Comparison of ENCODE assay signal across 18 cellular contexts in the genomic region with DNA sequence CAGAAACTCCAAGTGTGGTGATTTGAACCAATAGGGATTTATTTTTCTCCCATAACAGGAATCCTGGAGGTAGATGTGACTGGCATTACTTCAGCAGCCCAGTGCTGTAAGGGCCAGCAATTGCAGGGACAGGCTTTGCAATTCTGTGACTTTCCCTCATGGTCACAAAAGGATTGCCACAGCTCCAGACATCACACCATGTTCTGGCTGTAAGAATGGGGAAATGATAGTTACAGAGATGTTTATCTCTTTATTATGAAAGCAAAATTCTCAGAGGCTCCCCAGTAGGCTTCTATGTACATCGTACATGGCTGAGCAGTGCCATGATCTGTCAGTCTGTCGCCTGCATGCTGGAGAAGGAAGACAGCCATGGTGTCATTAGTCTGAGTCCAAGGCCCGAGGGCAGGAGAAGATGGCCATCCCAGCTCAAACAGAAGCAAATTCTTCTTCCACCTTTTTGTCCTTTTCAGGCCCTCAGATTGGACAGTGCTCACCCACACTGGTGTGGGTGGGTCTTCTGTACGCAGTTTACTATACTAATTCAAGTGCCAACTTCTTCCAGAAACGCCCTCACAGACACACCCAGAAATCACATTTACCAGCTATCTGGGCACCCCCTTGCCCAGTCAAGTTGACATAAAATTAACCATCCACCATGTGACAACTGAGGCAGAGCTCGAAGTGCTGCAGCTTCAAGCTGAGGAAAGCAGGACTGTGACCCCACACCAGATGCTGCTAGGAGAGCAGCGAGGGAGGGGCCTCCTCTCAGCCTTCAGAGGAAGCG. TPM values are rescaled to one million over a fixed set of nuclear protein-coding genes. Genes with fewer than 3 reads are reported as not detected.
DNase-seq lines count a peak whose midpoint lies in the region; ATAC-seq, FAIRE-seq and TF ChIP-seq lines count a peak whose summit lies in the region.
"Had no signal": no experiment of that assay in that cellular context is flagged by ENCODE, and none has a peak within 500 bp of the region (broad histone marks: within the 10 kb centered on the region; RNA-seq: fewer than 3 reads in every experiment).

No MANE protein-coding gene starts in this region.

- H3K27ac ChIP-seq in CD4-positive, alpha-beta memory T cell (ENCODE audit: low read depth, low read length) = no peak overlapping the region
- H3K27ac ChIP-seq in DND-41 (ENCODE audit: low read length) (no peak overlapping the region), GM12878 (ENCODE audit: control insufficient read depth, insufficient read depth) (no peak overlapping the region)
- H3K27ac ChIP-seq: coronary artery, pancreas had no signal

- H3K4me2 ChIP-seq in DND-41 (ENCODE audit: insufficient read depth, low read length) (peak overlapping the region; percentile 98; the same call in 1 of the 2 replicates), GM12878 (ENCODE audit: control insufficient read depth, insufficient read depth) (no peak overlapping the region)

- H3K36me3 ChIP-seq in CD4-positive, alpha-beta memory T cell (ENCODE audit: insufficient read depth, low read length) = no peaks in the 10 kb centered on the region
- peaks cover 11% of the 10 kb centered on the region for H3K36me3 ChIP-seq in DND-41 (ENCODE audit: insufficient read depth, low read length)
- H3K36me3 ChIP-seq in GM12878 (ENCODE audit: control insufficient read depth in 2 of 2, insufficient read depth in 2 of 2, low read length in 1 of 2) = no peaks in the 10 kb centered on the region
- H3K36me3 ChIP-seq: pancreas had no signal

- peak overlapping the region in 2 of 8 donors; percentile 17 to 24 for H3K4me3 Mint-ChIP-seq in CD4-positive, alpha-beta memory T cell
- peak overlapping the region; percentile 8 for H3K4me3 Mint-ChIP-seq in nephron progenitor cell

- no peaks in the 10 kb centered on the region for H3K9me3 Mint-ChIP-seq in CD4-positive, alpha-beta memory T cell
- H3K9me3 Mint-ChIP-seq in nephron progenitor cell = no peaks in the 10 kb centered on the region

- no TSS peak for BruUV-seq in GM12878 (replicated peaks; lab: Mats Ljungman, UMichigan)

- H3K9ac ChIP-seq in DND-41 (ENCODE audit: low read depth, low read length) (no peak overlapping the region), GM12878 (ENCODE audit: control insufficient read depth, insufficient read depth, low read length) (no peak overlapping the region)

- H3K79me2 ChIP-seq in DND-41 (ENCODE audit: insufficient read depth, low read length) (peaks cover 36% of the 10 kb centered on the region), GM12878 (ENCODE audit: control insufficient read depth, insufficient read depth, low read length) (peaks cover 8% of the 10 kb centered on the region)

- no peak for ATAC-seq in DND-41 (ENCODE audit: insufficient read depth, low read depth)
- no peak for ATAC-seq in GM12878
- ATAC-seq in GM21360 (IDR thresholded peaks at IDR 0.05; ENCODE audit: unreplicated experiment) = no peak
- no peak for ATAC-seq in GM18858 (IDR thresholded peaks at IDR 0.05; ENCODE audit: unreplicated experiment)
- ATAC-seq: activated CD8-positive, alpha-beta memory T cell treated with anti-CD3 and anti-CD28 coated beads, Interleukin-2, amount 10 ng/mL, durations not matched to agents 7 days and 5 days; pancreas had no signal

- H3K4me1 ChIP-seq in CD4-positive, alpha-beta memory T cell (ENCODE audit: insufficient read depth, low read length) = peaks cover 29% of the 10 kb centered on the region
- H3K4me1 ChIP-seq in DND-41 (ENCODE audit: insufficient read depth, low read length) = peaks cover 29% of the 10 kb centered on the region
- no peaks in the 10 kb centered on the region for H3K4me1 ChIP-seq in GM12878 (ENCODE audit: control insufficient read depth, insufficient read depth, low read length)

- H3K27ac Mint-ChIP-seq in CD4-positive, alpha-beta memory T cell = peak overlapping the region in 4 of 7 donors; percentile 17 to 36 (median 24)
- no peak overlapping the region for H3K27ac Mint-ChIP-seq in nephron progenitor cell
- H3K27ac Mint-ChIP-seq: activated CD8-positive, alpha-beta memory T cell treated with anti-CD3 and anti-CD28 coated beads, Interleukin-2, amount 10 ng/mL, durations not matched to agents 7 days and 5 days had no signal

- H4K20me1 ChIP-seq in DND-41 (ENCODE audit: insufficient read depth, low read length) (no peaks in the 10 kb centered on the region), GM12878 (ENCODE audit: control insufficient read depth, insufficient read depth) (no peaks in the 10 kb centered on the region)

- RAD21 ChIA-PET in GM12878 (lab: Charles Lee; ENCODE audit: unreplicated experiment) = no interaction called here

- no peaks in the 10 kb centered on the region for H3K27me3 Mint-ChIP-seq in CD4-positive, alpha-beta memory T cell
- peaks cover 5% of the 10 kb centered on the region for H3K27me3 Mint-ChIP-seq in nephron progenitor cell (ENCODE audit: low read depth, poor library complexity)
- H3K27me3 Mint-ChIP-seq: activated CD8-positive, alpha-beta memory T cell treated with anti-CD3 and anti-CD28 coated beads, Interleukin-2, amount 10 ng/mL, durations not matched to agents 7 days and 5 days had no signal

- DNase-seq in CD4-positive, alpha-beta memory T cell = no peak
- DNase-seq in DND-41 (no peak), GM12878 (ENCODE audit: low read depth, low spot score) (no peak), nephron progenitor cell (no peak), NCI-H1930 (lab: John Stamatoyannopoulos, UW) (no peak), NAMALWA (ENCODE audit: low spot score) (no peak)
- DNase-seq: activated CD4-positive, CD25-positive, alpha-beta regulatory T cell; activated CD8-positive, alpha-beta memory T cell treated with anti-CD3 and anti-CD28 coated beads, Interleukin-2, amount 10 ng/mL, durations not matched to agents 7 days and 5 days; activated gamma-delta T cell treated with Interleukin-2 at 50 U/mL for 16 hours; Calu3; GF-D8; MM.1S; NCI-H1694 treated with DMSO at 0.1 percent for 48 hours; NCI-H226 had no signal

- POLR2A ChIA-PET in CD4-positive, alpha-beta memory T cell (lab: Charles Lee; ENCODE audit: partially characterized antibody) = interaction anchor here (1.2 to 2.5 kb wide), 3 partner anchors 17 to 50 kb away, joined by 3 to 12 read pairs (median 7); partner anchors contain the start of gene ZBTB42
- POLR2A ChIA-PET in GM12878 (lab: Charles Lee) = no interaction called here

- no peaks in the 10 kb centered on the region for H3K9me3 ChIP-seq in CD4-positive, alpha-beta memory T cell (ENCODE audit: control insufficient read depth in 1 of 2, low read length in 2 of 2)
- H3K9me3 ChIP-seq in DND-41 (ENCODE audit: insufficient read depth, low read length, severe bottlenecking) (peaks cover 2% of the 10 kb centered on the region), GM12878 (replicated peaks; ENCODE audit: control insufficient read depth, insufficient read depth, low read length) (no peaks in the 10 kb centered on the region)
- H3K9me3 ChIP-seq: pancreas had no signal

- H2AFZ ChIP-seq in DND-41 (ENCODE audit: low read depth, low read length) (no peak overlapping the region), GM12878 (ENCODE audit: control insufficient read depth, low read depth, low read length) (no peak overlapping the region)

- TF ChIP-seq CTCF in DND-41 (IDR thresholded peaks at IDR 0.05; ENCODE audit: borderline replicate concordance, extremely low read depth, low read length, poor library complexity, severe bottlenecking) = no peak
- no peak for TF ChIP-seq CTCF in GM12878 (IDR thresholded peaks at IDR 0.05 in 2 of 3, conservative IDR thresholded peaks at IDR 0.05 in 1 of 3; ENCODE audit: control insufficient read depth in 2 of 3, extremely low read depth in 1 of 3, insufficient read depth in 1 of 3, low read depth in 3 of 3, low read length in 3 of 3)
- no peak for TF ChIP-seq CTCF in nephron progenitor cell (IDR thresholded peaks at IDR 0.05)

- WGBS in GM12878 (ENCODE audit: insufficient coverage, insufficient replicate concordance, low lambda C conversion rate, missing lambda C conversion rate) = 96% methylated on average over 8 of the region's 8 CpGs

- FAIRE-seq in GM12878 (lab: Jason Lieb, UNC) = peak; percentile 18
- FAIRE-seq: pancreas had no signal

- CTCF ChIA-PET in CD4-positive, alpha-beta memory T cell (lab: Charles Lee; ENCODE audit: partially characterized antibody) = interaction anchor here (1.6 kb wide), 1 partner anchor 21 kb away, joined by 3 read pairs; no protein-coding TSS in a partner anchor
- CTCF ChIA-PET in GM12878 (lab: Yijun Ruan, JAX) = interaction anchor here (1.6 kb wide), 1 partner anchor 65 kb away, joined by 5 read pairs; the partner anchor contains the start of gene SIVA1

- H3K4me1 Mint-ChIP-seq in CD4-positive, alpha-beta memory T cell = peaks cover 9 to 35% (median 19%) of the 10 kb centered on the region in 4 donors
- peaks cover 39% of the 10 kb centered on the region for H3K4me1 Mint-ChIP-seq in nephron progenitor cell

- in situ Hi-C loops in GM12878 (cut with MboI) = no loop called here

- H3K4me3 ChIP-seq in CD4-positive, alpha-beta memory T cell (ENCODE audit: low read length in 2 of 2) = no peak overlapping the region
- H3K4me3 ChIP-seq in DND-41 (ENCODE audit: low read depth in 1 of 2, low read length in 2 of 2) (no peak overlapping the region), GM12878 (no peak overlapping the region)
- H3K4me3 ChIP-seq: coronary artery, pancreas had no signal

- TF ChIP-seq EP300 in GM12878 (IDR thresholded peaks at IDR 0.05; ENCODE audit: borderline replicate concordance in 1 of 2, control insufficient read depth in 1 of 2, low read depth in 2 of 2, low read length in 2 of 2) = no peak

- no peak for TF ChIP-seq POLR2A in GM12878 (IDR thresholded peaks at IDR 0.05; ENCODE audit: low read depth, low read length)

- SMC1A ChIA-PET in GM12878 (lab: Charles Lee; ENCODE audit: uncharacterized antibody, unreplicated experiment) = no interaction called here

- intact Hi-C loops in CD4-positive, alpha-beta memory T cell (cut with micrococcal nuclease) = no loop called here
- intact Hi-C loops in GM12878 (cut with micrococcal nuclease; ENCODE audit: unreplicated experiment) = no loop called here

- H3K27me3 ChIP-seq in CD4-positive, alpha-beta memory T cell (ENCODE audit: insufficient read depth, low read length) = no peaks in the 10 kb centered on the region
- no peaks in the 10 kb centered on the region for H3K27me3 ChIP-seq in DND-41 (ENCODE audit: insufficient read depth, low read length, poor library complexity)
- no peaks in the 10 kb centered on the region for H3K27me3 ChIP-seq in GM12878 (replicated peaks in 1 of 2; ENCODE audit: control insufficient read depth in 2 of 2, insufficient read depth in 2 of 2, low read length in 1 of 2)
- H3K27me3 ChIP-seq: pancreas had no signal

- no peak for TF ChIP-seq RAD21 in GM12878 (IDR thresholded peaks at IDR 0.05; ENCODE audit: insufficient read depth, low read depth, low read length)

- H3K36me3 Mint-ChIP-seq in CD4-positive, alpha-beta memory T cell = no peaks in the 10 kb centered on the region
- peaks cover 11% of the 10 kb centered on the region for H3K36me3 Mint-ChIP-seq in nephron progenitor cell (ENCODE audit: low read depth)

RNA-seq across cellular contexts. Expression of gene ZBTB42, which starts 17.2 kb away (rescaled TPM):
- 10 to 100 TPM; 11.6 to 12.3 TPM for total RNA-seq in CD4-positive, alpha-beta memory T cell
- 1 to 10 TPM; 2.0 to 2.1 TPM for polyA plus RNA-seq in CD4-positive, alpha-beta memory T cell
- 1.8 and 3.7 TPM in 2 replicates for total RNA-seq in GM12878 (2013; cell fraction: nucleolus; rRNA removed)
- total RNA-seq in GM12878 (2014; rRNA removed) (0.33 and 0.68 TPM in 2 replicates), GM12878 (2014; rRNA removed; fragmentation: Illumina TruSeq; extraction: Trizol) (0.46 and 0.54 TPM in 2 replicates), GM12878 (2021) (1.2 and 1.3 TPM in 2 replicates)
- polyA plus RNA-seq in GM12878 (2011; ENCODE audit: low read depth) = 0.07 TPM
- polyA plus RNA-seq in GM12878 (2011; rRNA removed) (0.10 and 0.22 TPM in 2 replicates), GM12878 (2014; fragmentation: Illumina TruSeq; extraction: Trizol) (0.13 TPM in 1 of 2 replicates, not detected in the other), GM12878 (2014; fragmentation: Nextera tagmentation; extraction: Ambion mirVana) (under 1 TPM in 1 of 2 experiments, not detected in 1; 0.05 TPM), GM12878 (2014; rRNA removed) (0.51 and 0.94 TPM in 2 replicates), GM12878 (2016; fragmentation: Nextera tagmentation; extraction: Ambion mirVana) (under 1 TPM in 1 of 2 experiments, not detected in 1; 0.23 TPM)
- 0.36 and 0.38 TPM in 2 replicates for polyA plus RNA-seq in GM12878 (2011; cell fraction: cytosol; rRNA removed)
- 0.61 and 0.97 TPM in 2 replicates for polyA plus RNA-seq in GM12878 (2011; cell fraction: nucleus; rRNA removed)
- 0.27 and 0.28 TPM in 2 replicates for polyA plus RNA-seq in GM12878 (2012)
- 0.44 and 1.7 TPM in 2 replicates for polyA minus RNA-seq in GM12878 (2011; rRNA and poly(A)+ RNA removed)
- 0.53 TPM in 1 of 2 replicates, not detected in the other for polyA minus RNA-seq in GM12878 (2011; cell fraction: cytosol; rRNA and poly(A)+ RNA removed)
- polyA minus RNA-seq in GM12878 (2011; cell fraction: nucleus; rRNA and poly(A)+ RNA removed) = 2.9 and 3.4 TPM in 2 replicates

RNA-seq across cellular contexts. Expression of gene AKT1, which starts 22.6 kb away (rescaled TPM):
- total RNA-seq in CD4-positive, alpha-beta memory T cell = 10 to 100 TPM; 88.7 to 90.5 TPM
- 10 to 100 TPM in 1 of 2 donors, 1 to 10 TPM in 1; 5.3 to 23.5 TPM for polyA plus RNA-seq in CD4-positive, alpha-beta memory T cell
- total RNA-seq in GM12878 (2013; cell fraction: nucleolus; rRNA removed) = 49.2 and 56.5 TPM in 2 replicates
- total RNA-seq in GM12878 (2014; rRNA removed) = 70.8 and 83.6 TPM in 2 replicates
- total RNA-seq in GM12878 (2014; rRNA removed; fragmentation: Illumina TruSeq; extraction: Trizol) = 55.9 and 62.4 TPM in 2 replicates
- total RNA-seq in GM12878 (2021) = 102 and 110 TPM in 2 replicates
- 19.1 TPM for polyA plus RNA-seq in GM12878 (2011; ENCODE audit: low read depth)
- 44.8 and 70.3 TPM in 2 replicates for polyA plus RNA-seq in GM12878 (2011; rRNA removed)
- polyA plus RNA-seq in GM12878 (2011; cell fraction: cytosol; rRNA removed) = 99.2 and 131 TPM in 2 replicates
- polyA plus RNA-seq in GM12878 (2011; cell fraction: nucleus; rRNA removed) = 234 and 307 TPM in 2 replicates
- 50.8 and 57.6 TPM in 2 replicates for polyA plus RNA-seq in GM12878 (2012)
- polyA plus RNA-seq in GM12878 (2014; fragmentation: Illumina TruSeq; extraction: Trizol) = 19.3 and 55.4 TPM in 2 replicates
- polyA plus RNA-seq in GM12878 (2014; fragmentation: Nextera tagmentation; extraction: Ambion mirVana) = 1 to 10 TPM in 1 of 2 experiments, under 1 TPM in 1; 0.63 to 1.4 TPM
- 92.3 and 101 TPM in 2 replicates for polyA plus RNA-seq in GM12878 (2014; rRNA removed)
- 1 to 10 TPM; 9.0 to 9.2 TPM for polyA plus RNA-seq in GM12878 (2016; fragmentation: Nextera tagmentation; extraction: Ambion mirVana)
- 64.3 and 96.2 TPM in 2 replicates for polyA minus RNA-seq in GM12878 (2011; rRNA and poly(A)+ RNA removed)
- polyA minus RNA-seq in GM12878 (2011; cell fraction: cytosol; rRNA and poly(A)+ RNA removed) = 42.0 and 48.6 TPM in 2 replicates
- 23.0 and 34.0 TPM in 2 replicates for polyA minus RNA-seq in GM12878 (2011; cell fraction: nucleus; rRNA and poly(A)+ RNA removed)

RNA-seq across cellular contexts. Expression of gene CEP170B, which starts 46.9 kb away (rescaled TPM):
- 1 to 10 TPM; 3.0 to 3.8 TPM for total RNA-seq in CD4-positive, alpha-beta memory T cell
- under 1 TPM in 1 of 2 donors, not detected in 1; 0.16 TPM for polyA plus RNA-seq in CD4-positive, alpha-beta memory T cell
- 0.24 and 0.48 TPM in 2 replicates for total RNA-seq in GM12878 (2013; cell fraction: nucleolus; rRNA removed)
- 0.06 and 0.16 TPM in 2 replicates for total RNA-seq in GM12878 (2014; rRNA removed)
- 0.04 and 0.05 TPM in 2 replicates for total RNA-seq in GM12878 (2014; rRNA removed; fragmentation: Illumina TruSeq; extraction: Trizol)
- total RNA-seq in GM12878 (2021) = 0.44 and 0.51 TPM in 2 replicates
- 0.03 TPM for polyA plus RNA-seq in GM12878 (2011; ENCODE audit: low read depth)
- 0.03 TPM in 1 of 2 replicates, not detected in the other for polyA plus RNA-seq in GM12878 (2011; rRNA removed)
- 0.03 and 0.04 TPM in 2 replicates for polyA plus RNA-seq in GM12878 (2011; cell fraction: cytosol; rRNA removed)
- polyA plus RNA-seq in GM12878 (2011; cell fraction: nucleus; rRNA removed) = 0.10 and 0.16 TPM in 2 replicates
- polyA plus RNA-seq in GM12878 (2012) = 0.12 and 0.14 TPM in 2 replicates
- 0.01 TPM in 1 of 2 replicates, not detected in the other for polyA plus RNA-seq in GM12878 (2014; fragmentation: Illumina TruSeq; extraction: Trizol)
- not detected for polyA plus RNA-seq in GM12878 (2014; fragmentation: Nextera tagmentation; extraction: Ambion mirVana)
- 0.12 and 0.24 TPM in 2 replicates for polyA plus RNA-seq in GM12878 (2014; rRNA removed)
- polyA plus RNA-seq in GM12878 (2016; fragmentation: Nextera tagmentation; extraction: Ambion mirVana) = not detected
- not detected in 2 replicates for polyA minus RNA-seq in GM12878 (2011; rRNA and poly(A)+ RNA removed)
- polyA minus RNA-seq in GM12878 (2011; cell fraction: cytosol; rRNA and poly(A)+ RNA removed) = 0.31 and 0.40 TPM in 2 replicates
- polyA minus RNA-seq in GM12878 (2011; cell fraction: nucleus; rRNA and poly(A)+ RNA removed) = under 0.01 and 0.29 TPM in 2 replicates
